ENCODE assay signal across 22 cellular contexts in genomic region chr3:71502066-71502465, GRCh38.
DNase-seq lines count a peak whose midpoint lies in the region; FAIRE-seq and TF ChIP-seq lines count a peak whose summit lies in the region.
"Had no signal": no experiment of that assay in that cellular context is flagged by ENCODE, and none has a peak within 500 bp of the region (broad histone marks: within the 10 kb centered on the region; RNA-seq: fewer than 3 reads in every experiment).

No MANE protein-coding gene starts in this region.

- no peak overlapping the region for H3K9ac ChIP-seq in endodermal cell (ENCODE audit: extremely low read depth, low read length, poor library complexity, severe bottlenecking)

- no peak overlapping the region for H3K4me3 Mint-ChIP-seq in activated naive CD8-positive, alpha-beta T cell
- no peak overlapping the region for H3K4me3 Mint-ChIP-seq in activated naive CD8-positive, alpha-beta T cell treated with anti-CD3 and anti-CD28 coated beads for 36 hours
- H3K4me3 Mint-ChIP-seq in endodermal cell = no peak overlapping the region
- H3K4me3 Mint-ChIP-seq: activated CD4-positive, alpha-beta T cell treated with anti-CD3 and anti-CD28 coated beads, Interleukin-2, amount 10 ng/mL, durations not matched to agents 7 days and 5 days; natural killer cell treated with Interleukin-12 subunit alpha and Interleukin-12 subunit beta and Interleukin-15 and Interleukin-18, amount 100 ng/mL, for 72 hours; stimulated activated effector memory CD8-positive, alpha-beta T cell treated with anti-CD3 and anti-CD28 coated beads, Interleukin-12 subunit alpha, Interleukin-12 subunit beta, amount 100 ng/mL, for 72 hours had no signal

- no peak overlapping the region for H3K4me3 ChIP-seq in endodermal cell (ENCODE audit: low read length)
- no peak overlapping the region for H3K4me3 ChIP-seq in thymus (ENCODE audit: low read length)
- no peak overlapping the region for H3K4me3 ChIP-seq in ascending aorta

- peaks cover 7% of the 10 kb centered on the region for H3K36me3 Mint-ChIP-seq in activated naive CD8-positive, alpha-beta T cell
- peaks cover 44% of the 10 kb centered on the region for H3K36me3 Mint-ChIP-seq in activated naive CD8-positive, alpha-beta T cell treated with anti-CD3 and anti-CD28 coated beads for 36 hours
- H3K36me3 Mint-ChIP-seq in endodermal cell (ENCODE audit: low read depth) = peaks cover 5% of the 10 kb centered on the region
- H3K36me3 Mint-ChIP-seq: natural killer cell treated with Interleukin-12 subunit alpha and Interleukin-12 subunit beta and Interleukin-15 and Interleukin-18, amount 100 ng/mL, for 72 hours; stimulated activated effector memory CD8-positive, alpha-beta T cell treated with anti-CD3 and anti-CD28 coated beads, Interleukin-12 subunit alpha, Interleukin-12 subunit beta, amount 100 ng/mL, for 72 hours had no signal

- DNase-seq in activated naive CD8-positive, alpha-beta T cell treated with anti-CD3 and anti-CD28 coated beads for 36 hours = no peak
- DNase-seq in NCI-H2107 treated with DMSO at 0.1 percent for 48 hours (lab: John Stamatoyannopoulos, UW; ENCODE audit: unreplicated experiment) (peak; percentile 70), endodermal cell (no peak), GM19239 (ENCODE audit: insufficient read length, low spot score) (no peak), ascending aorta (ENCODE audit: low spot score in 2 of 2) (no peak), putamen (ENCODE audit: low spot score) (no peak)
- DNase-seq: activated CD4-positive, alpha-beta T cell treated with anti-CD3 and anti-CD28 coated beads, Interleukin-2, amount 10 ng/mL, durations not matched to agents 7 days and 5 days; activated gamma-delta T cell treated with Interleukin-2 at 50 U/mL for 16 hours; amygdala; DND-41; left colon; NCI-H1048; NCI-H1930; NCI-H69; posterior cingulate gyrus; T-helper 1 cell had no signal

- WGBS in endodermal cell (ENCODE audit: insufficient coverage in 1 of 2, insufficient read length in 1 of 2), 2 experiments = 80 to 90% methylated on average over 2 to 4 of the region's 4 CpGs
- 97% methylated on average over 4 of the region's 4 CpGs for WGBS in thymus

- H3K27me3 ChIP-seq in endodermal cell (ENCODE audit: control insufficient read depth, insufficient read depth, low read length, poor library complexity, severe bottlenecking) = no peaks in the 10 kb centered on the region
- no peaks in the 10 kb centered on the region for H3K27me3 ChIP-seq in thymus (ENCODE audit: control insufficient read depth, insufficient read depth)
- H3K27me3 ChIP-seq in ascending aorta = no peaks in the 10 kb centered on the region

- H3K4me1 ChIP-seq in endodermal cell (ENCODE audit: control insufficient read depth, insufficient read depth, low read length) (peaks cover 12% of the 10 kb centered on the region), thymus (ENCODE audit: control insufficient read depth, insufficient read depth, low read length) (no peaks in the 10 kb centered on the region), ascending aorta (peaks cover 5 to 13% of the 10 kb centered on the region in 2 donors)

- H3K27ac ChIP-seq in endodermal cell (ENCODE audit: low read depth, low read length) (no peak overlapping the region), thymus (ENCODE audit: low read depth) (peak overlapping the region; percentile 15), ascending aorta (no peak overlapping the region)

- H3K36me3 ChIP-seq in endodermal cell (ENCODE audit: control insufficient read depth, insufficient read depth, low read length) = no peaks in the 10 kb centered on the region
- H3K36me3 ChIP-seq in thymus (ENCODE audit: control insufficient read depth, insufficient read depth) = no peaks in the 10 kb centered on the region
- H3K36me3 ChIP-seq in ascending aorta = no peaks in the 10 kb centered on the region

- H3K9me3 Mint-ChIP-seq in activated naive CD8-positive, alpha-beta T cell (ENCODE audit: low read depth) = peaks cover 4% of the 10 kb centered on the region
- peaks cover 5% of the 10 kb centered on the region for H3K9me3 Mint-ChIP-seq in activated naive CD8-positive, alpha-beta T cell treated with anti-CD3 and anti-CD28 coated beads for 36 hours
- no peaks in the 10 kb centered on the region for H3K9me3 Mint-ChIP-seq in endodermal cell
- H3K9me3 Mint-ChIP-seq: natural killer cell treated with Interleukin-12 subunit alpha and Interleukin-12 subunit beta and Interleukin-15 and Interleukin-18, amount 100 ng/mL, for 72 hours; stimulated activated effector memory CD8-positive, alpha-beta T cell treated with anti-CD3 and anti-CD28 coated beads, Interleukin-12 subunit alpha, Interleukin-12 subunit beta, amount 100 ng/mL, for 72 hours had no signal

- intact Hi-C loops in ascending aorta (cut with DNase I) = no loop called here

- peak overlapping the region; percentile 79 for H3K27ac Mint-ChIP-seq in activated naive CD8-positive, alpha-beta T cell
- no peak overlapping the region for H3K27ac Mint-ChIP-seq in activated naive CD8-positive, alpha-beta T cell treated with anti-CD3 and anti-CD28 coated beads for 36 hours
- peak overlapping the region; percentile 90 for H3K27ac Mint-ChIP-seq in endodermal cell
- H3K27ac Mint-ChIP-seq: activated CD4-positive, alpha-beta T cell treated with anti-CD3 and anti-CD28 coated beads, Interleukin-2, amount 10 ng/mL, durations not matched to agents 7 days and 5 days; stimulated activated effector memory CD8-positive, alpha-beta T cell treated with anti-CD3 and anti-CD28 coated beads, Interleukin-12 subunit alpha, Interleukin-12 subunit beta, amount 100 ng/mL, for 72 hours had no signal

- H3K27me3 Mint-ChIP-seq in activated naive CD8-positive, alpha-beta T cell = no peaks in the 10 kb centered on the region
- H3K27me3 Mint-ChIP-seq in activated naive CD8-positive, alpha-beta T cell treated with anti-CD3 and anti-CD28 coated beads for 36 hours = no peaks in the 10 kb centered on the region
- H3K27me3 Mint-ChIP-seq in endodermal cell (ENCODE audit: insufficient read depth) = no peaks in the 10 kb centered on the region
- H3K27me3 Mint-ChIP-seq: natural killer cell treated with Interleukin-12 subunit alpha and Interleukin-12 subunit beta and Interleukin-15 and Interleukin-18, amount 100 ng/mL, for 72 hours had no signal

- H3K4me1 Mint-ChIP-seq in activated naive CD8-positive, alpha-beta T cell (ENCODE audit: low read depth) = peaks cover 78% of the 10 kb centered on the region
- H3K4me1 Mint-ChIP-seq in activated naive CD8-positive, alpha-beta T cell treated with anti-CD3 and anti-CD28 coated beads for 36 hours = peaks cover 55% of the 10 kb centered on the region
- peaks cover 71% of the 10 kb centered on the region for H3K4me1 Mint-ChIP-seq in endodermal cell

- H3K9me3 ChIP-seq in endodermal cell (ENCODE audit: control insufficient read depth, low read length) = no peaks in the 10 kb centered on the region
- H3K9me3 ChIP-seq in thymus (ENCODE audit: control insufficient read depth) = no peaks in the 10 kb centered on the region
- no peaks in the 10 kb centered on the region for H3K9me3 ChIP-seq in ascending aorta

- no peak for TF ChIP-seq CTCF in endodermal cell (conservative IDR thresholded peaks at IDR 0.05)
- TF ChIP-seq CTCF in ascending aorta (IDR thresholded peaks at IDR 0.05) = no peak

- no peak for FAIRE-seq in GM19239 (lab: Jason Lieb, UNC)
- FAIRE-seq: H54, HTR-8/SVneo had no signal
